In the genomic region with DNA sequence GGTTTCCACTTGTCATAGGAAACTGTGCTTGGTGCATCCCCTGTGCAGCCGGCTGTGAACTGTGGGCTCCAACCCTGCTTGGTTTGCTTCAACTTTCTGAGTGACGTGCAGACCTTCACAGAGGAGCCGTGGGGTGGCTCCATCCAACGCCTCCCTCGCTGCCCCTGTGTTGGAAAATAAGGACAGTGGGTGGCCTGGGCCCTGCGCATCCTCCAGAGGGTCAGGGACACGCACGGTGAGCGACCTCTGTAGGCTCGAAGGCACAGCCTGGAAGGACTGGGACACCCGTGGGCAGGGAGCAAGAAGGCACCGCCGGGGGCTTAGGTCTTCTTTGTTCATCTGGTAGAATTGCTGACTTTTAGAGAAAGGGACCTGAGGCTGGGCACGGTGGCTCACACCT, we compare ENCODE assay signal across 30 cellular contexts.
"Had no signal": no experiment of that assay in that cellular context is flagged by ENCODE, and none has a peak within 500 bp of the region (broad histone marks: within the 10 kb centered on the region; RNA-seq: fewer than 3 reads in every experiment).

No MANE protein-coding gene starts in this region.

- H3K27me3 Mint-ChIP-seq: activated naive CD8-positive, alpha-beta T cell; naive thymus-derived CD8-positive, alpha-beta T cell had no signal

- H3K4me2 ChIP-seq: neural progenitor cell had no signal

- H3K9ac ChIP-seq: neural progenitor cell had no signal

- H3K36me3 ChIP-seq: adrenal gland, colonic mucosa, esophagus squamous epithelium, left ventricle myocardium inferior, neural progenitor cell, stomach, tibial artery, upper lobe of right lung had no signal

- H3K9me3 Mint-ChIP-seq: mesothelial cell of epicardium; naive thymus-derived CD8-positive, alpha-beta T cell; neural progenitor cell; T-helper 1 cell treated with Interleukin-12 subunit alpha and Interleukin-12 subunit beta and Interleukin-4 antibody, amounts not matched to agents 30 μg/mL and 1 μg/mL, for 36 hours had no signal

- H3K4me3 Mint-ChIP-seq: activated naive CD8-positive, alpha-beta T cell; mesothelial cell of epicardium; neural progenitor cell; T-helper 1 cell treated with Interleukin-12 subunit alpha and Interleukin-12 subunit beta and Interleukin-4 antibody, amounts not matched to agents 30 μg/mL and 1 μg/mL, for 36 hours had no signal

- H3K4me3 ChIP-seq: adrenal gland, body of pancreas, colonic mucosa, esophagus squamous epithelium, left ventricle myocardium inferior, neural progenitor cell, stomach, tibial artery, upper lobe of right lung had no signal

- H3K27ac ChIP-seq: adrenal gland, body of pancreas, colonic mucosa, epithelial cell of prostate, esophagus squamous epithelium, left ventricle myocardium inferior, neural progenitor cell, upper lobe of right lung, VCaP had no signal

- DNase-seq: activated CD4-positive, alpha-beta T cell treated with anti-CD3 and anti-CD28 coated beads for 4 hours; activated CD4-positive, alpha-beta T cell treated with anti-CD3 and anti-CD28 coated beads, Interleukin-2, amount 50 U/mL, for 4 hours; activated effector memory CD4-positive, alpha-beta T cell treated with Interleukin-2 at 50 U/mL for 16 hours; activated naive CD4-positive, alpha-beta T cell treated with Interleukin-2 at 50 U/mL for 16 hours; activated T-cell treated with anti-CD3 and anti-CD28 coated beads for 4 hours; adrenal gland; aorta; body of pancreas; cerebellar nuclear complex; colonic mucosa; effector CD8-positive, alpha-beta T cell; esophagus squamous epithelium; left ventricle myocardium inferior; naive thymus-derived CD8-positive, alpha-beta T cell; right cardiac atrium; stimulated activated CD4-positive, alpha-beta T cell treated with anti-CD3 and anti-CD28 coated beads, Interleukin-12 subunit alpha, Interleukin-12 subunit beta, amount 100 ng/mL, for 4 hours; stimulated activated CD4-positive, alpha-beta T cell treated with anti-CD3 and anti-CD28 coated beads, Interleukin-4, amount 100 ng/mL, for 1 hour; stomach; T-helper 9 cell; tibial artery; upper lobe of right lung had no signal

- H3K9me3 ChIP-seq: adrenal gland, body of pancreas, colonic mucosa, esophagus squamous epithelium, left ventricle myocardium inferior, stomach, tibial artery, upper lobe of right lung had no signal

- H3K27ac Mint-ChIP-seq: activated naive CD8-positive, alpha-beta T cell; mesothelial cell of epicardium; neural progenitor cell; T-helper 1 cell treated with Interleukin-12 subunit alpha and Interleukin-12 subunit beta and Interleukin-4 antibody, amounts not matched to agents 30 μg/mL and 1 μg/mL, for 36 hours had no signal

- ATAC-seq: body of pancreas; naive thymus-derived CD8-positive, alpha-beta T cell; right cardiac atrium; upper lobe of right lung had no signal

- H3K27me3 ChIP-seq: adrenal gland, body of pancreas, colonic mucosa, esophagus squamous epithelium, stomach, tibial artery, upper lobe of right lung had no signal

- H2AFZ ChIP-seq: neural progenitor cell had no signal

- FAIRE-seq: endometrium, frontal cortex, TTC549 had no signal

- H3K36me3 Mint-ChIP-seq: activated naive CD8-positive, alpha-beta T cell; mesothelial cell of epicardium; naive thymus-derived CD8-positive, alpha-beta T cell; neural progenitor cell had no signal
